16 cellular contexts compared by ENCODE assay signal in genomic region chr16:68492501-68493411, GRCh38. TPM values are rescaled to one million over a fixed set of nuclear protein-coding genes. Genes with fewer than 3 reads are reported as not detected.
DNase-seq lines count a peak whose midpoint lies in the region; ATAC-seq and FAIRE-seq lines count a peak whose summit lies in the region.
"Had no signal": no experiment of that assay in that cellular context is flagged by ENCODE, and none has a peak within 500 bp of the region (broad histone marks: within the 10 kb centered on the region; RNA-seq: fewer than 3 reads in every experiment).

No MANE protein-coding gene starts in this region.

- no peaks in the 10 kb centered on the region for H3K9me3 ChIP-seq in small intestine (ENCODE audit: control insufficient read depth, low read depth)
- H3K9me3 ChIP-seq: neutrophil, suprapubic skin had no signal

- 38 to 56% (median 48%) methylated on average over 4 to 6 of the region's 6 CpGs for WGBS in small intestine, 3 donors

- FAIRE-seq in small intestine (lab: Jason Lieb, UNC): no peak
- FAIRE-seq: RCC 7860 had no signal

- DNase-seq in HT-29 (ENCODE audit: low spot score) (peak; percentile 92), NCI-H69 (lab: John Stamatoyannopoulos, UW) (peak; percentile 56), left kidney (ENCODE audit: low read depth, low spot score) (peak; percentile 54), small intestine (peak; percentile 99), H4 (ENCODE audit: low spot score) (no peak)
- DNase-seq: activated CD4-positive, alpha-beta T cell treated with anti-CD3 and anti-CD28 coated beads, Interleukin-2, amount 50 U/mL, for 1 hour; activated naive CD4-positive, alpha-beta T cell treated with anti-CD3 and anti-CD28 coated beads, Interleukin-2, amount 50 U/mL, for 16 hours; AML-193; stimulated activated CD4-positive, alpha-beta T cell treated with anti-CD3 and anti-CD28 coated beads, Interleukin-4, amount 100 ng/mL, for 1 hour had no signal

- no peaks in the 10 kb centered on the region for H3K36me3 ChIP-seq in small intestine (ENCODE audit: control insufficient read depth in 2 of 2, insufficient read depth in 2 of 2, low read length in 2 of 2)
- H3K36me3 ChIP-seq: neutrophil, suprapubic skin had no signal

- no peaks in the 10 kb centered on the region for H3K27me3 ChIP-seq in small intestine (ENCODE audit: control insufficient read depth in 2 of 2, insufficient read depth in 2 of 2, low read length in 2 of 2)
- H3K27me3 ChIP-seq: neutrophil, suprapubic skin had no signal

- H3K4me3 ChIP-seq in small intestine (ENCODE audit: low read depth in 1 of 2, low read length in 2 of 2): peak overlapping the region in 1 of 2 donors; percentile 39
- H3K4me3 ChIP-seq: coronary artery, suprapubic skin had no signal

- ATAC-seq in GM21381 (IDR thresholded peaks at IDR 0.05; ENCODE audit: unreplicated experiment) (no peak), GM18867 (IDR thresholded peaks at IDR 0.05; ENCODE audit: unreplicated experiment) (no peak)

- peaks cover 0 to 10% of the 10 kb centered on the region in 2 donors for H3K4me1 ChIP-seq in small intestine (ENCODE audit: control insufficient read depth in 2 of 2, insufficient read depth in 1 of 2, low read depth in 1 of 2, low read length in 1 of 2)

- peak overlapping the region; percentile 95 to 98 for H3K27ac ChIP-seq in small intestine (ENCODE audit: low read depth in 1 of 2, low read length in 1 of 2)
- H3K27ac ChIP-seq: coronary artery, epithelial cell of prostate, neutrophil, suprapubic skin had no signal

RNA-seq across cellular contexts. Expression of gene SMPD3, which starts 44.4 kb away (rescaled TPM):
- 45.7 and 50.7 TPM in 2 replicates for total RNA-seq in HT-29 (2014; rRNA removed; shearing (Covaris generic))
- polyA plus RNA-seq in small intestine: 100 to 1,000 TPM in 1 of 3 donors, 10 to 100 TPM in 2; 57.1 to 123 (median 86.7) TPM
- total RNA-seq in H4 (2014; rRNA removed; shearing (Covaris generic)): not detected in 2 replicates

RNA-seq across cellular contexts. Expression of gene ZFP90, which starts 46.3 kb away (rescaled TPM):
- total RNA-seq in HT-29 (2014; rRNA removed; shearing (Covaris generic)): 8.3 and 9.3 TPM in 2 replicates
- polyA plus RNA-seq in small intestine: 1 to 10 TPM; 1.6 to 5.7 (median 1.9) TPM
- 7.2 and 9.6 TPM in 2 replicates for total RNA-seq in H4 (2014; rRNA removed; shearing (Covaris generic))

Comparison
In these comparisons a context has a peak if more than half of its experiments do, and no peak if none do; other contexts are left out.
1. RNA of gene SMPD3, which starts 44.4 kb away (total RNA-seq): 45.7 to 50.7 TPM in HT-29; not detected in H4; every median in the first group is over 10 times any median in the second.